ENCODE assay signal across 17 cellular contexts in genomic region chr6:108001696-108002231, GRCh38. TPM values are rescaled to one million over a fixed set of nuclear protein-coding genes. Genes with fewer than 3 reads are reported as not detected.
A peak's percentile ranks its signal among the peaks of the same experiment; 100 is the strongest.
DNase-seq lines count a peak whose midpoint lies in the region; ATAC-seq and TF ChIP-seq lines count a peak whose summit lies in the region.
"Had no signal": no experiment of that assay in that cellular context is flagged by ENCODE, and none has a peak within 500 bp of the region (broad histone marks: within the 10 kb centered on the region; RNA-seq: fewer than 3 reads in every experiment).

No MANE protein-coding gene starts in this region.

- peak overlapping the region; percentile 2 for H3K27ac Mint-ChIP-seq in neural crest cell (ENCODE audit: unreplicated experiment)
- no peak overlapping the region for H3K27ac Mint-ChIP-seq in stimulated activated naive B cell treated with anti-CD40 and anti-IgM and Interleukin-4, amounts not matched to agents 10 μg/mL and 1 μg/mL and 100 μg/mL, for 72 hours
- H3K27ac Mint-ChIP-seq in stimulated activated memory B cell treated with anti-CD40 and anti-IgM and Interleukin-4, amounts not matched to agents 10 μg/mL and 1 μg/mL and 100 μg/mL, for 72 hours: no peak overlapping the region
- H3K27ac Mint-ChIP-seq: naive thymus-derived CD4-positive, alpha-beta T cell; T-helper 1 cell treated with Interleukin-12 subunit alpha and Interleukin-12 subunit beta and Interleukin-4 antibody, amounts not matched to agents 30 μg/mL and 1 μg/mL, for 36 hours had no signal

- H3K36me3 Mint-ChIP-seq in neural crest cell (ENCODE audit: low read depth): no peaks in the 10 kb centered on the region
- H3K36me3 Mint-ChIP-seq in stimulated activated naive B cell treated with anti-CD40 and anti-IgM and Interleukin-4, amounts not matched to agents 10 μg/mL and 1 μg/mL and 100 μg/mL, for 72 hours: no peaks in the 10 kb centered on the region
- H3K36me3 Mint-ChIP-seq in stimulated activated memory B cell treated with anti-CD40 and anti-IgM and Interleukin-4, amounts not matched to agents 10 μg/mL and 1 μg/mL and 100 μg/mL, for 72 hours: no peaks in the 10 kb centered on the region
- H3K36me3 Mint-ChIP-seq: naive thymus-derived CD4-positive, alpha-beta T cell had no signal

- H3K4me3 ChIP-seq in Peyer's patch: no peak overlapping the region
- no peak overlapping the region for H3K4me3 ChIP-seq in left lung
- H3K4me3 ChIP-seq: lower lobe of right lung had no signal

- no peaks in the 10 kb centered on the region for H3K27me3 Mint-ChIP-seq in neural crest cell (ENCODE audit: low read depth)
- no peaks in the 10 kb centered on the region for H3K27me3 Mint-ChIP-seq in stimulated activated naive B cell treated with anti-CD40 and anti-IgM and Interleukin-4, amounts not matched to agents 10 μg/mL and 1 μg/mL and 100 μg/mL, for 72 hours
- no peaks in the 10 kb centered on the region for H3K27me3 Mint-ChIP-seq in stimulated activated memory B cell treated with anti-CD40 and anti-IgM and Interleukin-4, amounts not matched to agents 10 μg/mL and 1 μg/mL and 100 μg/mL, for 72 hours

- no peaks in the 10 kb centered on the region for H3K36me3 ChIP-seq in Peyer's patch
- no peaks in the 10 kb centered on the region for H3K36me3 ChIP-seq in left lung
- H3K36me3 ChIP-seq: BE2C, lower lobe of right lung had no signal

- peak in 1 of 3 donors; percentile 53 for DNase-seq in Peyer's patch
- DNase-seq in foreskin keratinocyte: no peak
- no peak for DNase-seq in neural crest cell (ENCODE audit: low read depth, low spot score)
- DNase-seq in stimulated activated naive B cell treated with anti-CD40 and anti-IgM and Interleukin-4, amounts not matched to agents 10 μg/mL and 1 μg/mL and 100 μg/mL, for 72 hours: no peak
- no peak for DNase-seq in NCI-H82 treated with DMSO at 0.1 percent for 48 hours (lab: John Stamatoyannopoulos, UW; ENCODE audit: unreplicated experiment)
- DNase-seq in left lung: no peak
- DNase-seq: activated CD4-positive, alpha-beta T cell treated with anti-CD3 and anti-CD28 coated beads, Interleukin-2, amount 50 U/mL, for 1 hour; activated CD8-positive, alpha-beta memory T cell treated with anti-CD3 and anti-CD28 coated beads, Interleukin-2, amount 50 U/mL, for 4 hours; BE2C; EL; lower lobe of right lung; naive thymus-derived CD4-positive, alpha-beta T cell; NCI-H526 treated with DMSO at 0.1 percent for 48 hours; stimulated activated CD4-positive, alpha-beta T cell treated with anti-CD3 and anti-CD28 coated beads, Interleukin-4, amount 100 ng/mL, for 1 hour had no signal

- H3K4me3 Mint-ChIP-seq in neural crest cell: no peak overlapping the region
- no peak overlapping the region for H3K4me3 Mint-ChIP-seq in stimulated activated naive B cell treated with anti-CD40 and anti-IgM and Interleukin-4, amounts not matched to agents 10 μg/mL and 1 μg/mL and 100 μg/mL, for 72 hours
- no peak overlapping the region for H3K4me3 Mint-ChIP-seq in stimulated activated memory B cell treated with anti-CD40 and anti-IgM and Interleukin-4, amounts not matched to agents 10 μg/mL and 1 μg/mL and 100 μg/mL, for 72 hours
- H3K4me3 Mint-ChIP-seq: naive thymus-derived CD4-positive, alpha-beta T cell; T-helper 1 cell treated with Interleukin-12 subunit alpha and Interleukin-12 subunit beta and Interleukin-4 antibody, amounts not matched to agents 30 μg/mL and 1 μg/mL, for 36 hours had no signal

- no peaks in the 10 kb centered on the region for H3K9me3 ChIP-seq in Peyer's patch
- H3K9me3 ChIP-seq in left lung: no peaks in the 10 kb centered on the region
- H3K9me3 ChIP-seq: BE2C, lower lobe of right lung had no signal

- ATAC-seq in foreskin keratinocyte (no peak), left lung (no peak)
- ATAC-seq in stimulated activated naive B cell treated with anti-CD40 and anti-IgM and Interleukin-4, amounts not matched to agents 10 μg/mL and 1 μg/mL and 100 μg/mL, for 72 hours (replicated peaks): no peak
- no peak for ATAC-seq in stimulated activated memory B cell treated with anti-CD40 and anti-IgM and Interleukin-4, amounts not matched to agents 10 μg/mL and 1 μg/mL and 100 μg/mL, for 72 hours
- ATAC-seq: lower lobe of right lung; naive thymus-derived CD4-positive, alpha-beta T cell had no signal

- intact Hi-C loops in left lung (cut with DNase I): no loop called here

- TF ChIP-seq CTCF in 22Rv1 (IDR thresholded peaks at IDR 0.05) (no peak), Peyer's patch (IDR thresholded peaks at IDR 0.05) (no peak), foreskin keratinocyte (conservative IDR thresholded peaks at IDR 0.05) (no peak), neural crest cell (conservative IDR thresholded peaks at IDR 0.05) (no peak), left lung (IDR thresholded peaks at IDR 0.05) (no peak)

- H3K27ac ChIP-seq in 22Rv1 (peak overlapping the region; percentile 78), Peyer's patch (peak overlapping the region in 3 of 4 donors; percentile 70 to 95 (median 89)), foreskin keratinocyte (peak overlapping the region; percentile 79), left lung (no peak overlapping the region)
- H3K27ac ChIP-seq: lower lobe of right lung had no signal

- TF ChIP-seq POLR2A in Peyer's patch (IDR thresholded peaks at IDR 0.05): no peak

- H3K27me3 ChIP-seq in Peyer's patch (no peaks in the 10 kb centered on the region), foreskin keratinocyte (no peaks in the 10 kb centered on the region), left lung (no peaks in the 10 kb centered on the region)
- H3K27me3 ChIP-seq: BE2C had no signal

- peaks cover 32% of the 10 kb centered on the region for H3K4me1 Mint-ChIP-seq in neural crest cell
- H3K4me1 Mint-ChIP-seq in stimulated activated naive B cell treated with anti-CD40 and anti-IgM and Interleukin-4, amounts not matched to agents 10 μg/mL and 1 μg/mL and 100 μg/mL, for 72 hours: peaks cover 0 to 10% of the 10 kb centered on the region in 2 donors
- peaks cover 5% of the 10 kb centered on the region for H3K4me1 Mint-ChIP-seq in stimulated activated memory B cell treated with anti-CD40 and anti-IgM and Interleukin-4, amounts not matched to agents 10 μg/mL and 1 μg/mL and 100 μg/mL, for 72 hours
- H3K4me1 Mint-ChIP-seq: naive thymus-derived CD4-positive, alpha-beta T cell had no signal

- H3K9me3 Mint-ChIP-seq in neural crest cell: no peaks in the 10 kb centered on the region
- no peaks in the 10 kb centered on the region for H3K9me3 Mint-ChIP-seq in stimulated activated naive B cell treated with anti-CD40 and anti-IgM and Interleukin-4, amounts not matched to agents 10 μg/mL and 1 μg/mL and 100 μg/mL, for 72 hours
- no peaks in the 10 kb centered on the region for H3K9me3 Mint-ChIP-seq in stimulated activated memory B cell treated with anti-CD40 and anti-IgM and Interleukin-4, amounts not matched to agents 10 μg/mL and 1 μg/mL and 100 μg/mL, for 72 hours
- H3K9me3 Mint-ChIP-seq: T-helper 1 cell treated with Interleukin-12 subunit alpha and Interleukin-12 subunit beta and Interleukin-4 antibody, amounts not matched to agents 30 μg/mL and 1 μg/mL, for 36 hours had no signal

- H3K4me1 ChIP-seq in Peyer's patch: peaks cover 0 to 5% (median 0%) of the 10 kb centered on the region in 4 donors
- peaks cover 12% of the 10 kb centered on the region for H3K4me1 ChIP-seq in foreskin keratinocyte
- H3K4me1 ChIP-seq in left lung: no peaks in the 10 kb centered on the region
- H3K4me1 ChIP-seq: BE2C, lower lobe of right lung had no signal

RNA-seq across cellular contexts. Expression of gene SEC63, which starts 43.8 kb away (rescaled TPM):
- total RNA-seq in Peyer's patch (10 to 100 TPM; 34.8 to 80.9 (median 41.3) TPM), foreskin keratinocyte (34.2 and 41.9 TPM in 2 replicates), neural crest cell (109 and 114 TPM in 2 replicates), left lung (100 to 1,000 TPM in 1 of 2 donors, 10 to 100 TPM in 1; 94.4 to 115 TPM)
- polyA plus RNA-seq in foreskin keratinocyte: 50.5 and 51.6 TPM in 2 replicates

Comparison
In these comparisons a context has a peak if more than half of its experiments do, and no peak if none do; other contexts are left out.
1. H3K27ac ChIP-seq: peak in 22Rv1 (single experiment), Peyer's patch (3 of 4) and foreskin keratinocyte (single experiment); none in left lung (0 of 2).